Comparison of ENCODE assay signal across 1 cellular context in genomic region chr12:50809131-50809530, GRCh38.
TF ChIP-seq lines count a peak whose summit lies in the region.

No MANE protein-coding gene starts in this region.

TF ChIP-seq in K562, 482 proteins besides CTCF, POLR2A, EP300 and RAD21 (continued from another document):
- TF ChIP-seq ZBTB33 (CRISPR knock-in tag; IDR thresholded peaks at IDR 0.05) (peak; percentile 54; the same call in 1 of the 2 replicates), C11orf30 (IDR thresholded peaks at IDR 0.05; ENCODE audit: low read depth) (peak; percentile 51; the same call in 1 of the 2 replicates), ZNF316 (IDR thresholded peaks at IDR 0.05) (peak; percentile 58; the same call in 1 of the 2 replicates)
